39 cellular contexts compared by ENCODE assay signal in the genomic region with DNA sequence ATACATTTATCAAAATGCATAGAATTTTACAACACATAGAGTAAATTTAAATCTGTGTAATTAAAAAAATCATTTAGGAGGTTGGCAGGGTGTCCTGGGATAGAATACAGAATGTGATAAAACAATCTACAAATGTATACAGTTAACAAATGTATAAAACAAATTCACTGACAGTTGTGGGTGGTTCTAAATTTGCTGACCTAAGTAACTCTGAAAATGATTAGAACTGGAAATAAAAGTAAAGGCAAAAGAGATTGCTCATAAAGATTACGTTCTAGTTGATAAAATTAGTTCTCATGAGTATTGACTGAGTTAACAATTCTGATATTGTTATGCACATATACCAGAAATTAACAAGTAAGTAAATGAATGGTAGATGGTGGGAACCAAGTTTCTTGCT.
"Had no signal": no experiment of that assay in that cellular context is flagged by ENCODE, and none has a peak within 500 bp of the region (broad histone marks: within the 10 kb centered on the region; RNA-seq: fewer than 3 reads in every experiment).

No MANE protein-coding gene starts in this region.

- H3K27me3 ChIP-seq: adrenal gland, ascending aorta, body of pancreas, brain microvascular endothelial cell, breast epithelium, cardiac muscle cell had no signal

- H3K9me3 ChIP-seq: adrenal gland, ascending aorta, body of pancreas, breast epithelium had no signal

- H3K4me1 ChIP-seq: adrenal gland, ascending aorta, body of pancreas, breast epithelium had no signal

- H3K4me3 ChIP-seq: adrenal gland, ascending aorta, body of pancreas, breast epithelium, cardiac muscle cell had no signal

- H3K27ac ChIP-seq: adrenal gland, ascending aorta, body of pancreas, brain microvascular endothelial cell, breast epithelium, cardiac muscle cell had no signal

- H3K27me3 Mint-ChIP-seq: activated naive CD4-positive, alpha-beta T cell treated with anti-CD3 and anti-CD28 coated beads, Interleukin-2, amount 10 ng/mL, durations not matched to agents 7 days and 5 days; activated naive CD4-positive, alpha-beta T cell treated with anti-CD3 and anti-CD28 coated beads, Interleukin-2, amount 50 U/mL, for 24 hours; activated naive CD8-positive, alpha-beta T cell; activated naive CD8-positive, alpha-beta T cell treated with anti-CD3 and anti-CD28 coated beads for 36 hours; activated naive CD8-positive, alpha-beta T cell treated with anti-CD3 and anti-CD28 coated beads, Interleukin-2, amount 10 ng/mL, durations not matched to agents 7 days and 5 days; activated naive CD8-positive, alpha-beta T cell treated with anti-CD3 and anti-CD28 coated beads, Interleukin-2, amount 50 U/mL, for 24 hours; activated T-cell treated with anti-CD3 and anti-CD28 coated beads, Interleukin-2, amount 50 U/mL, for 24 hours; activated T-helper 17 cell treated with anti-CD3 and anti-CD28 coated beads, Interleukin-2, amount 50 U/mL, for 72 hours; brain; central memory CD8-positive, alpha-beta T cell had no signal

- ATAC-seq: activated naive CD4-positive, alpha-beta T cell treated with anti-CD3 and anti-CD28 coated beads, Interleukin-2, amount 50 U/mL, for 72 hours; activated naive CD8-positive, alpha-beta T cell treated with anti-CD3 and anti-CD28 coated beads, Interleukin-2, amount 50 U/mL, for 24 hours; activated T-cell treated with anti-CD3 and anti-CD28 coated beads, Interleukin-2, amount 50 U/mL, for 4 hours; activated T-cell treated with anti-CD3 and anti-CD28 coated beads, Interleukin-2, amount 50 U/mL, for 72 hours; activated T-helper 17 cell treated with anti-CD3 and anti-CD28 coated beads, Interleukin-2, amount 50 U/mL, for 72 hours; body of pancreas had no signal

- H3K4me3 Mint-ChIP-seq: activated naive CD4-positive, alpha-beta T cell treated with anti-CD3 and anti-CD28 coated beads for 36 hours; activated naive CD4-positive, alpha-beta T cell treated with anti-CD3 and anti-CD28 coated beads, Interleukin-2, amount 10 ng/mL, durations not matched to agents 7 days and 5 days; activated naive CD4-positive, alpha-beta T cell treated with anti-CD3 and anti-CD28 coated beads, Interleukin-2, amount 50 U/mL, for 24 hours; activated naive CD8-positive, alpha-beta T cell; activated naive CD8-positive, alpha-beta T cell treated with anti-CD3 and anti-CD28 coated beads for 36 hours; activated naive CD8-positive, alpha-beta T cell treated with anti-CD3 and anti-CD28 coated beads, Interleukin-2, amount 10 ng/mL, durations not matched to agents 7 days and 5 days; activated naive CD8-positive, alpha-beta T cell treated with anti-CD3 and anti-CD28 coated beads, Interleukin-2, amount 50 U/mL, for 24 hours; activated T-cell treated with anti-CD3 and anti-CD28 coated beads, Interleukin-2, amount 50 U/mL, for 24 hours; activated T-cell treated with anti-CD3 and anti-CD28 coated beads, Interleukin-2, amount 50 U/mL, for 4 hours; activated T-cell treated with anti-CD3 and anti-CD28 coated beads, Interleukin-2, amount 50 U/mL, for 72 hours; activated T-helper 1 cell treated with anti-CD3 and anti-CD28 coated beads, Interleukin-12 subunit alpha, Interleukin-12 subunit beta, Interleukin-2, Interleukin-4 antibody, amounts not matched to agents 30 ng/mL and 10 ng/mL and 1 ng/mL, durations not matched to agents 14 hours and 24 hours and 36 hours; activated T-helper 17 cell treated with anti-CD3 and anti-CD28 coated beads, Interleukin-2, amount 50 U/mL, for 72 hours; brain; central memory CD8-positive, alpha-beta T cell had no signal

- H3K36me3 Mint-ChIP-seq: activated naive CD4-positive, alpha-beta T cell treated with anti-CD3 and anti-CD28 coated beads, Interleukin-2, amount 10 ng/mL, durations not matched to agents 7 days and 5 days; activated naive CD4-positive, alpha-beta T cell treated with anti-CD3 and anti-CD28 coated beads, Interleukin-2, amount 50 U/mL, for 24 hours; activated naive CD4-positive, alpha-beta T cell treated with anti-CD3 and anti-CD28 coated beads, Interleukin-2, amount 50 U/mL, for 72 hours; activated naive CD8-positive, alpha-beta T cell; activated naive CD8-positive, alpha-beta T cell treated with anti-CD3 and anti-CD28 coated beads for 36 hours; activated naive CD8-positive, alpha-beta T cell treated with anti-CD3 and anti-CD28 coated beads, Interleukin-2, amount 10 ng/mL, durations not matched to agents 7 days and 5 days; brain had no signal

- DNase-seq: activated effector memory CD4-positive, alpha-beta T cell treated with anti-CD3 and anti-CD28 coated beads, Interleukin-2, amount 50 U/mL, for 16 hours; activated effector memory CD4-positive, alpha-beta T cell treated with Interleukin-2 at 50 U/mL for 16 hours; activated gamma-delta T cell; activated gamma-delta T cell treated with Interleukin-2 at 50 U/mL for 16 hours; activated naive CD4-positive, alpha-beta T cell; activated naive CD4-positive, alpha-beta T cell treated with anti-CD3 and anti-CD28 coated beads for 36 hours; activated naive CD4-positive, alpha-beta T cell treated with anti-CD3 and anti-CD28 coated beads, Interleukin-2, amount 10 ng/mL, durations not matched to agents 7 days and 5 days; activated naive CD4-positive, alpha-beta T cell treated with anti-CD3 and anti-CD28 coated beads, Interleukin-2, amount 50 U/mL, for 16 hours; activated naive CD4-positive, alpha-beta T cell treated with Interleukin-2 at 50 U/mL for 16 hours; activated naive CD8-positive, alpha-beta T cell treated with anti-CD3 and anti-CD28 coated beads for 36 hours; activated naive CD8-positive, alpha-beta T cell treated with anti-CD3 and anti-CD28 coated beads, Interleukin-2, amount 10 ng/mL, durations not matched to agents 7 days and 5 days; activated naive CD8-positive, alpha-beta T cell treated with anti-CD3 and anti-CD28 coated beads, Interleukin-2, amount 50 U/mL, for 24 hours; activated T-cell treated with anti-CD3 and anti-CD28 coated beads, Interleukin-2, amount 50 U/mL, for 24 hours; activated T-cell treated with anti-CD3 and anti-CD28 coated beads, Interleukin-2, amount 50 U/mL, for 4 hours; activated T-cell treated with anti-CD3 and anti-CD28 coated beads, Interleukin-2, amount 50 U/mL, for 48 hours; activated T-cell treated with anti-CD3 and anti-CD28 coated beads, Interleukin-2, amount 50 U/mL, for 72 hours; adrenal gland; amniotic stem cell; amygdala; anterior cingulate cortex; aorta; body of pancreas; brain microvascular endothelial cell; caudate nucleus; central memory CD4-positive, alpha-beta T cell; cerebellar nuclear complex had no signal

- H3K36me3 ChIP-seq: adrenal gland, ascending aorta, brain microvascular endothelial cell, breast epithelium, cardiac muscle cell had no signal

- FAIRE-seq: astrocyte, bronchial epithelial cell had no signal

- H3K4me1 Mint-ChIP-seq: activated naive CD4-positive, alpha-beta T cell treated with anti-CD3 and anti-CD28 coated beads, Interleukin-2, amount 10 ng/mL, durations not matched to agents 7 days and 5 days; activated naive CD4-positive, alpha-beta T cell treated with anti-CD3 and anti-CD28 coated beads, Interleukin-2, amount 50 U/mL, for 24 hours; activated naive CD8-positive, alpha-beta T cell treated with anti-CD3 and anti-CD28 coated beads for 36 hours; activated naive CD8-positive, alpha-beta T cell treated with anti-CD3 and anti-CD28 coated beads, Interleukin-2, amount 10 ng/mL, durations not matched to agents 7 days and 5 days; activated naive CD8-positive, alpha-beta T cell treated with anti-CD3 and anti-CD28 coated beads, Interleukin-2, amount 50 U/mL, for 24 hours; activated T-helper 17 cell treated with anti-CD3 and anti-CD28 coated beads, Interleukin-2, amount 50 U/mL, for 72 hours; central memory CD8-positive, alpha-beta T cell had no signal

- H3K27ac Mint-ChIP-seq: activated naive CD4-positive, alpha-beta T cell treated with anti-CD3 and anti-CD28 coated beads for 36 hours; activated naive CD4-positive, alpha-beta T cell treated with anti-CD3 and anti-CD28 coated beads, Interleukin-2, amount 10 ng/mL, durations not matched to agents 7 days and 5 days; activated naive CD4-positive, alpha-beta T cell treated with anti-CD3 and anti-CD28 coated beads, Interleukin-2, amount 50 U/mL, for 24 hours; activated naive CD4-positive, alpha-beta T cell treated with anti-CD3 and anti-CD28 coated beads, Interleukin-2, amount 50 U/mL, for 72 hours; activated naive CD8-positive, alpha-beta T cell; activated naive CD8-positive, alpha-beta T cell treated with anti-CD3 and anti-CD28 coated beads for 36 hours; activated naive CD8-positive, alpha-beta T cell treated with anti-CD3 and anti-CD28 coated beads, Interleukin-2, amount 10 ng/mL, durations not matched to agents 7 days and 5 days; activated naive CD8-positive, alpha-beta T cell treated with anti-CD3 and anti-CD28 coated beads, Interleukin-2, amount 50 U/mL, for 24 hours; activated T-cell treated with anti-CD3 and anti-CD28 coated beads, Interleukin-2, amount 50 U/mL, for 24 hours; activated T-cell treated with anti-CD3 and anti-CD28 coated beads, Interleukin-2, amount 50 U/mL, for 72 hours; activated T-helper 1 cell treated with anti-CD3 and anti-CD28 coated beads, Interleukin-12 subunit alpha, Interleukin-12 subunit beta, Interleukin-2, Interleukin-4 antibody, amounts not matched to agents 30 ng/mL and 10 ng/mL and 1 ng/mL, durations not matched to agents 14 hours and 24 hours and 36 hours; activated T-helper 17 cell treated with anti-CD3 and anti-CD28 coated beads, Interleukin-2, amount 50 U/mL, for 72 hours; activated T-helper 2 cell treated with anti-CD3 and anti-CD28 coated beads, Interferon-gamma antibody, Interleukin-2, Interleukin-4, amounts not matched to agents 10 μg/mL and 5 μg/mL and 100 μg/mL, durations not matched to agents 14 hours and 24 hours and 36 hours; brain had no signal
